Comparison of ENCODE assay signal across 8 cellular contexts in genomic region chr1:36223373-36223995, GRCh38. TPM values are rescaled to one million over a fixed set of nuclear protein-coding genes. Genes with fewer than 3 reads are reported as not detected.
DNase-seq lines count a peak whose midpoint lies in the region; ATAC-seq and TF ChIP-seq lines count a peak whose summit lies in the region.

No MANE protein-coding gene starts in this region.

- H3K9ac ChIP-seq in MM.1S (ENCODE audit: low read length), result peak overlapping the region; percentile 84

- peak overlapping the region; percentile 89 to 97 for H3K4me3 Mint-ChIP-seq in activated T-cell treated with anti-CD3 and anti-CD28 coated beads, Interleukin-2, amount 50 U/mL, for 72 hours
- H3K4me3 Mint-ChIP-seq in progenitor cell of endocrine pancreas (ENCODE audit: low read depth), result peak overlapping the region; percentile 99

- H3K36me3 Mint-ChIP-seq in activated T-cell treated with anti-CD3 and anti-CD28 coated beads, Interleukin-2, amount 50 U/mL, for 72 hours (ENCODE audit: insufficient read depth in 2 of 2), result peaks cover 9 to 24% of the 10 kb centered on the region in 2 donors
- peaks cover 9% of the 10 kb centered on the region for H3K36me3 Mint-ChIP-seq in progenitor cell of endocrine pancreas (ENCODE audit: insufficient read depth)

- H3K27me3 ChIP-seq in MM.1S (replicated peaks; ENCODE audit: insufficient read depth, low read length) (no peaks in the 10 kb centered on the region), gastroesophageal sphincter (no peaks in the 10 kb centered on the region)

- H3K9me2 ChIP-seq in MM.1S (replicated peaks; ENCODE audit: insufficient read depth, low read length), result no peaks in the 10 kb centered on the region

- TF ChIP-seq POLR2A in gastroesophageal sphincter (IDR thresholded peaks at IDR 0.05), result no peak

- DNase-seq in activated CD8-positive, alpha-beta memory T cell treated with anti-CD3 and anti-CD28 coated beads for 1 hour (ENCODE audit: extremely low read depth in 1 of 2, low read depth in 1 of 2), result peak; percentile 1 to 5
- DNase-seq in activated CD8-positive, alpha-beta memory T cell treated with anti-CD3 and anti-CD28 coated beads, Interleukin-2, amount 50 U/mL, for 48 hours, result no peak
- DNase-seq in HCEC 1CT (peak; percentile 46), MM.1S (peak; percentile 70), progenitor cell of endocrine pancreas (ENCODE audit: low spot score, unreplicated experiment) (no peak)
- DNase-seq in activated T-cell treated with anti-CD3 and anti-CD28 coated beads, Interleukin-2, amount 50 U/mL, for 72 hours, result peak; percentile 42 to 57

- no peak for TF ChIP-seq CTCF in MM.1S (IDR thresholded peaks at IDR 0.05; ENCODE audit: low read length)
- TF ChIP-seq CTCF in gastroesophageal sphincter (IDR thresholded peaks at IDR 0.05), result peak in 1 of 4 experiments; percentile 5
- TF ChIP-seq CTCF in progenitor cell of endocrine pancreas (IDR thresholded peaks at IDR 0.05; ENCODE audit: unreplicated experiment), result no peak

- peak overlapping the region; percentile 83 for H2AFZ ChIP-seq in MM.1S (ENCODE audit: low read length)

- H3K9me3 Mint-ChIP-seq in activated T-cell treated with anti-CD3 and anti-CD28 coated beads, Interleukin-2, amount 50 U/mL, for 72 hours, result no peaks in the 10 kb centered on the region
- H3K9me3 Mint-ChIP-seq in progenitor cell of endocrine pancreas (ENCODE audit: low read depth), result no peaks in the 10 kb centered on the region

- H3K27ac ChIP-seq in MM.1S (ENCODE audit: low read length) (peak overlapping the region; percentile 95), gastroesophageal sphincter (peak overlapping the region; percentile 93 to 100 (median 97))

- peak overlapping the region; percentile 98 for H3K27ac Mint-ChIP-seq in activated T-cell treated with anti-CD3 and anti-CD28 coated beads, Interleukin-2, amount 50 U/mL, for 72 hours
- H3K27ac Mint-ChIP-seq in progenitor cell of endocrine pancreas, result peak overlapping the region; percentile 100

- H3K9me3 ChIP-seq in MM.1S (replicated peaks; ENCODE audit: insufficient read depth, low read length) (no peaks in the 10 kb centered on the region), gastroesophageal sphincter (no peaks in the 10 kb centered on the region)

- H3F3A ChIP-seq in MM.1S (ENCODE audit: insufficient read depth, low read length), result peaks cover 25% of the 10 kb centered on the region

- 0 to 2% methylated on average over 8 to 16 of the region's 16 CpGs for WGBS in gastroesophageal sphincter (ENCODE audit: low coverage in 1 of 2), 2 donors

- peak overlapping the region; percentile 73 for H3K4me2 ChIP-seq in MM.1S (ENCODE audit: low read depth, low read length)

- H3K4me1 ChIP-seq in MM.1S (ENCODE audit: low read length) (peaks cover 12% of the 10 kb centered on the region; the same call in 1 of the 2 replicates), gastroesophageal sphincter (peaks cover 4 to 48% (median 22%) of the 10 kb centered on the region in 3 donors)

- no peak for TF ChIP-seq EP300 in gastroesophageal sphincter (IDR thresholded peaks at IDR 0.05)

- peak; percentile 28 to 42 for ATAC-seq in activated T-cell treated with anti-CD3 and anti-CD28 coated beads, Interleukin-2, amount 50 U/mL, for 72 hours (replicated peaks in 1 of 2)
- ATAC-seq in gastroesophageal sphincter (peak; percentile 1), GM18873 (IDR thresholded peaks at IDR 0.05; ENCODE audit: low FRiP score, unreplicated experiment) (no peak)

- peaks cover 40% of the 10 kb centered on the region for H3K79me2 ChIP-seq in MM.1S (ENCODE audit: low read length)

- peaks cover 36% of the 10 kb centered on the region for H3K4me1 Mint-ChIP-seq in activated T-cell treated with anti-CD3 and anti-CD28 coated beads, Interleukin-2, amount 50 U/mL, for 72 hours (ENCODE audit: low read depth)
- peaks cover 22% of the 10 kb centered on the region for H3K4me1 Mint-ChIP-seq in progenitor cell of endocrine pancreas (ENCODE audit: low read depth)

- H3K36me3 ChIP-seq in MM.1S (replicated peaks; ENCODE audit: insufficient read depth, low read length), result peaks cover 6% of the 10 kb centered on the region
- peaks cover 0 to 18% of the 10 kb centered on the region in 2 donors for H3K36me3 ChIP-seq in gastroesophageal sphincter

- H3K4me3 ChIP-seq in MM.1S (ENCODE audit: low read length), result peak overlapping the region; percentile 73
- peak overlapping the region; percentile 55 to 85 for H3K4me3 ChIP-seq in gastroesophageal sphincter

- peaks cover 20% of the 10 kb centered on the region for H4K20me1 ChIP-seq in MM.1S (ENCODE audit: insufficient read depth, low read length)

- H3K27me3 Mint-ChIP-seq in activated T-cell treated with anti-CD3 and anti-CD28 coated beads, Interleukin-2, amount 50 U/mL, for 72 hours (ENCODE audit: low read depth), result no peaks in the 10 kb centered on the region
- no peaks in the 10 kb centered on the region for H3K27me3 Mint-ChIP-seq in progenitor cell of endocrine pancreas

RNA-seq across cellular contexts. Expression of gene THRAP3, which starts 0.8 kb away (rescaled TPM):
- total RNA-seq in activated T-cell treated with anti-CD3 and anti-CD28 coated beads, Interleukin-2, amount 50 U/mL, for 72 hours, result 100 to 1,000 TPM; 108 to 110 TPM
- total RNA-seq in gastroesophageal sphincter (100 to 1,000 TPM; 100 to 123 (median 114) TPM), progenitor cell of endocrine pancreas (142 and 145 TPM in 2 replicates)

Comparison
In these comparisons a context has a peak if more than half of its experiments do, and no peak if none do; other contexts are left out.
1. DNase-seq: peak in activated CD8-positive, alpha-beta memory T cell treated with anti-CD3 and anti-CD28 coated beads for 1 hour (2 of 2), HCEC 1CT (single experiment), MM.1S (single experiment) and activated T-cell treated with anti-CD3 and anti-CD28 coated beads, Interleukin-2, amount 50 U/mL, for 72 hours (2 of 2); none in activated CD8-positive, alpha-beta memory T cell treated with anti-CD3 and anti-CD28 coated beads, Interleukin-2, amount 50 U/mL, for 48 hours (single experiment) and progenitor cell of endocrine pancreas (single experiment).